ENCODE assay signal across 8 cellular contexts in genomic region chr12:49322708-49323523, GRCh38. TPM values are rescaled to one million over a fixed set of nuclear protein-coding genes. Genes with fewer than 3 reads are reported as not detected.
DNase-seq lines count a peak whose midpoint lies in the region; ATAC-seq, FAIRE-seq and TF ChIP-seq lines count a peak whose summit lies in the region.

Gene TROAP (plus strand): TSS chr12:49323255. CDS start chr12:49323609, 354 bp downstream.

- H2BK15ac ChIP-seq in H1 (ENCODE audit: low read length) (0 out of 2 replicates have a peak within 1 kb of the TSS, but pooled peaks have one; percentile 2), mesenchymal stem cell (ENCODE audit: low read depth, poor library complexity, severe bottlenecking) (peak within 1 kb of the TSS; percentile 62)

- H3K79me1 ChIP-seq in H1 (ENCODE audit: low read depth, low read length) (no peaks in the 10 kb centered on the region; the same call in 1 of the 2 replicates), mesenchymal stem cell (replicated peaks; ENCODE audit: low read length, poor library complexity, severe bottlenecking) (peaks cover 23% of the 10 kb centered on the region)

- no peak within 1 kb of the TSS for H3K14ac ChIP-seq in H1 (ENCODE audit: insufficient read length)
- H3K14ac ChIP-seq in mesenchymal stem cell (ENCODE audit: low read length in 2 of 2): no peak within 1 kb of the TSS

- no peak for TF ChIP-seq EP300 in H1 (IDR thresholded peaks at IDR 0.05; ENCODE audit: borderline replicate concordance in 1 of 2, low read depth in 2 of 2, low read length in 2 of 2)

- H3K36me3 Mint-ChIP-seq in Caco-2 (ENCODE audit: insufficient read depth, unreplicated experiment): peaks cover 36% of the 10 kb centered on the region

- peak within 1 kb of the TSS; percentile 72 for H4K5ac ChIP-seq in H1 (ENCODE audit: insufficient read length, low read depth, low read length)

- peaks cover 6% of the 10 kb centered on the region for H3K4me1 Mint-ChIP-seq in Caco-2 (ENCODE audit: low read depth, unreplicated experiment)

- H2BK12ac ChIP-seq in H1 (ENCODE audit: low read depth, low read length): no peak within 1 kb of the TSS
- no peak within 1 kb of the TSS for H2BK12ac ChIP-seq in mesenchymal stem cell (ENCODE audit: low read length in 2 of 2)

- intact Hi-C loops in Caco-2 (cut with micrococcal nuclease; ENCODE audit: unreplicated experiment): loop anchor here (2.0 kb wide), 2 partner anchors 26 to 34 kb away; no protein-coding TSS in a partner anchor

- POLR2A ChIA-PET in Caco-2 (lab: Charles Lee): interaction anchor here (0.5 to 2.1 kb wide), 27 partner anchors 9 to 1309 kb away, joined by 3 to 31 read pairs (median 4); partner anchors contain the start of genes DNAJC22, PRPF40B, SPATS2 and TMBIM6
- POLR2A ChIA-PET in activated CD8-positive, alpha-beta memory T cell treated with anti-CD3 and anti-CD28 coated beads for 36 hours (lab: Charles Lee): interaction anchor here (0.8 to 1.6 kb wide), 4 partner anchors 20 to 398 kb away, joined by 3 to 6 read pairs (median 4); partner anchors contain the start of genes FKBP11 and SPATS2
- POLR2A ChIA-PET in H1 (lab: Charles Lee; ENCODE audit: partially characterized antibody): interaction anchor here (0.6 to 4.6 kb wide), 14 partner anchors 11 to 1100 kb away, joined by 3 to 37 read pairs (median 4); partner anchors contain the start of genes DNAJC22, PRKAG1 and PRPH

- peak within 1 kb of the TSS; percentile 89 for H3K56ac ChIP-seq in H1 (replicated peaks; ENCODE audit: insufficient read length, low read depth, low read length)

- no peaks in the 10 kb centered on the region for H4K20me1 ChIP-seq in H1 (replicated peaks in 1 of 2; ENCODE audit: control insufficient read depth in 1 of 2, insufficient read depth in 2 of 2, low read length in 2 of 2)

- H3K4me3 ChIP-seq in Caco-2 (ENCODE audit: low read depth, low read length): peak within 1 kb of the TSS; percentile 89
- peak within 1 kb of the TSS; percentile 87 to 96 (median 90) for H3K4me3 ChIP-seq in H1 (ENCODE audit: extremely low read depth in 1 of 4, insufficient read depth in 2 of 4, low read depth in 3 of 4, low read length in 4 of 4)
- peak within 1 kb of the TSS; percentile 70 to 90 for H3K4me3 ChIP-seq in mesenchymal stem cell (ENCODE audit: insufficient read depth in 1 of 2, low read depth in 1 of 2, low read length in 2 of 2)

- peaks cover 0 to 6% of the 10 kb centered on the region in 2 experiments; a peak in 1 of 4 replicates for H3K79me2 ChIP-seq in H1 (ENCODE audit: control insufficient read depth in 1 of 2, insufficient read depth in 2 of 2, low read length in 2 of 2)

- H3K36me3 ChIP-seq in Caco-2 (ENCODE audit: control insufficient read depth, insufficient read depth, low read length) (peaks cover 2% of the 10 kb centered on the region; the same call in 1 of the 2 replicates), H1 (ENCODE audit: control insufficient read depth in 2 of 4, insufficient read depth in 4 of 4, low read length in 3 of 4) (peaks cover 0 to 21% (median 10%) of the 10 kb centered on the region in 4 experiments; a peak in 6 of 8 replicates), mesenchymal stem cell (ENCODE audit: control insufficient read depth in 1 of 2, insufficient read depth in 2 of 2, low read depth in 1 of 2, low read length in 2 of 2) (peaks cover 3 to 8% of the 10 kb centered on the region in 2 experiments)

- H3K4me2 ChIP-seq in H1 (ENCODE audit: insufficient read depth in 1 of 2, low read depth in 2 of 2, low read length in 2 of 2) (peak within 1 kb of the TSS; percentile 98 to 100), mesenchymal stem cell (ENCODE audit: low read length, poor library complexity, severe bottlenecking) (peak within 1 kb of the TSS; percentile 99)

- peak; percentile 98 for ATAC-seq in GM21381 (IDR thresholded peaks at IDR 0.05; ENCODE audit: unreplicated experiment)

- H3K9me3 ChIP-seq in Caco-2 (no peaks in the 10 kb centered on the region), H1 (ENCODE audit: insufficient read depth in 2 of 2, low read depth in 1 of 2, low read length in 1 of 2) (no peaks in the 10 kb centered on the region), mesenchymal stem cell (ENCODE audit: control insufficient read depth, low read length) (no peaks in the 10 kb centered on the region)

- H3K27ac ChIP-seq in H1 (ENCODE audit: low read depth, low read length) (peak within 1 kb of the TSS; percentile 66), mesenchymal stem cell (ENCODE audit: low read length, poor library complexity, severe bottlenecking) (peak within 1 kb of the TSS; percentile 34)

- H3K27me3 ChIP-seq in Caco-2 (replicated peaks; ENCODE audit: control insufficient read depth, insufficient read depth, low read length): no peaks in the 10 kb centered on the region
- no peaks in the 10 kb centered on the region for H3K27me3 ChIP-seq in H1 (replicated peaks in 1 of 4; ENCODE audit: control insufficient read depth in 3 of 4, extremely low read depth in 1 of 4, insufficient read depth in 3 of 4, low read length in 3 of 4)
- no peaks in the 10 kb centered on the region for H3K27me3 ChIP-seq in mesenchymal stem cell (ENCODE audit: control insufficient read depth in 1 of 2, insufficient read depth in 1 of 2, low read length in 2 of 2)

- FAIRE-seq in HTR-8/SVneo (lab: Jason Lieb, UNC): peak; percentile 79
- FAIRE-seq in H1 (lab: Jason Lieb, UNC): peak; percentile 71

- H3K23me2 ChIP-seq in H1 (ENCODE audit: low read depth, low read length): peaks cover 7% of the 10 kb centered on the region; the same call in 1 of the 2 replicates

- peak within 1 kb of the TSS; percentile 99 for H3K4me3 Mint-ChIP-seq in Caco-2 (ENCODE audit: unreplicated experiment)

- no peaks in the 10 kb centered on the region for H3K9me3 Mint-ChIP-seq in Caco-2 (ENCODE audit: unreplicated experiment)

- H3K9ac ChIP-seq in H1 (replicated peaks in 1 of 4; ENCODE audit: extremely low read depth in 1 of 4, low read depth in 3 of 4, low read length in 3 of 4) (peak within 1 kb of the TSS; percentile 76 to 94 (median 82)), mesenchymal stem cell (ENCODE audit: low read length) (peak within 1 kb of the TSS; percentile 92)

- H2BK5ac ChIP-seq in H1 (ENCODE audit: low read depth, low read length) (peak within 1 kb of the TSS; percentile 18; the same call in 1 of the 2 replicates), mesenchymal stem cell (ENCODE audit: low read depth, low read length, poor library complexity, severe bottlenecking) (no peak within 1 kb of the TSS)

- H2AK5ac ChIP-seq in H1 (ENCODE audit: low read depth, low read length) (no peak within 1 kb of the TSS), mesenchymal stem cell (ENCODE audit: low read length, severe bottlenecking) (no peak within 1 kb of the TSS)

- H2BK20ac ChIP-seq in H1 (ENCODE audit: low read length): no peak within 1 kb of the TSS

- no peak for TF ChIP-seq RAD21 in H1 (IDR thresholded peaks at IDR 0.05 in 1 of 2, conservative IDR thresholded peaks at IDR 0.05 in 1 of 2; ENCODE audit: low read depth in 2 of 2, low read length in 2 of 2)

- H4K8ac ChIP-seq in H1 (ENCODE audit: extremely low read depth, insufficient read depth, low read length) (peak within 1 kb of the TSS; percentile 91), mesenchymal stem cell (ENCODE audit: low read length) (peak within 1 kb of the TSS; percentile 86)

- no peak within 1 kb of the TSS for H2BK120ac ChIP-seq in H1 (replicated peaks; ENCODE audit: low read depth, low read length)
- no peak within 1 kb of the TSS for H2BK120ac ChIP-seq in mesenchymal stem cell (ENCODE audit: low read depth, low read length)

- 0% methylated on average over 61 of the region's 65 CpGs; no CpG with 5 or more reads in 1 of the 2 experiments for WGBS in H1 (ENCODE audit: extremely low coverage in 1 of 2, insufficient coverage in 1 of 2, insufficient read length in 1 of 2, insufficient replicate concordance in 2 of 2, low coverage in 1 of 2, low lambda C conversion rate in 2 of 2, missing lambda C conversion rate in 1 of 2), 2 experiments
- WGBS in mesenchymal stem cell: under 1% methylated on average over 57 of the region's 65 CpGs

- no peaks in the 10 kb centered on the region for H3K27me3 Mint-ChIP-seq in Caco-2 (ENCODE audit: insufficient read depth, unreplicated experiment)

- peaks cover 10% of the 10 kb centered on the region; the same call in 1 of the 2 replicates for H3K4me1 ChIP-seq in Caco-2
- peaks cover 4 to 13% (median 6%) of the 10 kb centered on the region in 4 experiments; a peak in 6 of 7 replicates for H3K4me1 ChIP-seq in H1 (replicated peaks in 1 of 4; ENCODE audit: control insufficient read depth in 3 of 4, insufficient read depth in 4 of 4, low read length in 3 of 4)
- peaks cover 13% of the 10 kb centered on the region for H3K4me1 ChIP-seq in mesenchymal stem cell (ENCODE audit: control insufficient read depth, insufficient read depth, low read depth, low read length)

- BruUV-seq in Caco-2 (replicated peaks; lab: Mats Ljungman, UMichigan): no TSS peak

- DNase-seq in Caco-2: peak; percentile 99 to 100
- peak; percentile 98 for DNase-seq in HTR-8/SVneo (ENCODE audit: insufficient read length, low spot score)
- DNase-seq in NOMO-1 treated with DMSO at 0.1 percent for 48 hours (lab: John Stamatoyannopoulos, UW; ENCODE audit: unreplicated experiment): peak; percentile 99
- DNase-seq in H1 (ENCODE audit: low read depth in 1 of 2, low spot score in 2 of 2): peak; percentile 94 to 95
- peak; percentile 99 for DNase-seq in mesenchymal stem cell
- DNase-seq in stimulated activated CD8-positive, alpha-beta memory T cell treated with anti-CD3 and anti-CD28 coated beads, Interleukin-12 subunit alpha, Interleukin-12 subunit beta, amount 100 ng/mL, for 24 hours (ENCODE audit: extremely low read depth): peak; percentile 87

- H3K27ac Mint-ChIP-seq in Caco-2 (ENCODE audit: unreplicated experiment): peak within 1 kb of the TSS; percentile 98

- H2AFZ ChIP-seq in H1 (ENCODE audit: low read length) (peak within 1 kb of the TSS; percentile 95), mesenchymal stem cell (ENCODE audit: low read depth, low read length) (peak within 1 kb of the TSS; percentile 93)

- TF ChIP-seq CTCF in Caco-2 (IDR thresholded peaks at IDR 0.05; ENCODE audit: insufficient read depth in 1 of 2, low read depth in 1 of 2, low read length in 1 of 2, severe bottlenecking in 1 of 2, unreplicated experiment in 1 of 2) (no peak), H1 (IDR thresholded peaks at IDR 0.05; ENCODE audit: control extremely low read depth in 1 of 3, insufficient read depth in 1 of 3, low read depth in 1 of 3, low read length in 3 of 3) (no peak)

- peak in 1 of 2 experiments; percentile 70; a peak in 2 of 3 replicates for TF ChIP-seq POLR2A in H1 (IDR thresholded peaks at IDR 0.05; ENCODE audit: control extremely low read depth in 1 of 2, low read depth in 2 of 2, low read length in 2 of 2)

- CTCF ChIA-PET in Caco-2 (lab: Charles Lee) (interaction anchor here (0.6 to 4.2 kb wide), 19 partner anchors 9 to 418 kb away, joined by 3 to 72 read pairs (median 6); partner anchors contain the start of genes C1QL4, DNAJC22, SPATS2 and TMBIM6), H1 (lab: Charles Lee; ENCODE audit: partially characterized antibody) (interaction anchor here (1.0 to 9.2 kb wide), 9 partner anchors 9 to 35 kb away, joined by 3 to 76 read pairs (median 9); partner anchors contain the start of genes DNAJC22 and PRPH)
- CTCF ChIA-PET in activated CD8-positive, alpha-beta memory T cell treated with anti-CD3 and anti-CD28 coated beads for 36 hours (lab: Charles Lee): interaction anchor here (1.0 to 4.2 kb wide), 6 partner anchors 9 to 35 kb away, joined by 3 to 17 read pairs (median 8); partner anchors contain the start of genes DNAJC22 and PRPH

- H3K23ac ChIP-seq in H1 (ENCODE audit: insufficient read length) (no peak within 1 kb of the TSS), mesenchymal stem cell (ENCODE audit: low read length in 2 of 2) (no peak within 1 kb of the TSS)

- H4K91ac ChIP-seq in H1 (replicated peaks; ENCODE audit: insufficient read length, low read length): peak within 1 kb of the TSS; percentile 39
- peak within 1 kb of the TSS; percentile 36 for H4K91ac ChIP-seq in mesenchymal stem cell (ENCODE audit: low read length)

- H3K4ac ChIP-seq in H1 (replicated peaks; ENCODE audit: insufficient read length, low read depth, low read length) (no peak within 1 kb of the TSS), mesenchymal stem cell (ENCODE audit: low read depth in 1 of 2, low read length in 2 of 2) (peak within 1 kb of the TSS in 1 of 2 experiments; percentile 53)

- peak within 1 kb of the TSS; percentile 48 for H3K18ac ChIP-seq in H1 (ENCODE audit: extremely low read depth, low read length)
- H3K18ac ChIP-seq in mesenchymal stem cell (ENCODE audit: low read depth in 1 of 2, low read length in 2 of 2): peak within 1 kb of the TSS in 1 of 2 experiments; percentile 93

RNA-seq across cellular contexts. Expression of gene TROAP, which starts in this region (rescaled TPM):
- 134 and 135 TPM in 2 replicates for total RNA-seq in Caco-2 (2022)
- total RNA-seq in activated CD8-positive, alpha-beta memory T cell treated with anti-CD3 and anti-CD28 coated beads for 36 hours: 10 to 100 TPM; 42.7 to 44.4 TPM
- 52.0 and 54.0 TPM in 2 replicates for total RNA-seq in H1 (2021; fragmentation: NEBNext Ultra II Directional; extraction: Animal tissue kit (Norgen Biotek cat#: 25700))
- 36.7 and 54.7 TPM in 2 replicates for polyA plus RNA-seq in H1 (2011; rRNA removed)
- 46.2 TPM for polyA plus RNA-seq in H1 (2011; cell fraction: cytosol; rRNA removed)
- 206 TPM for polyA plus RNA-seq in H1 (2011; cell fraction: nucleus; rRNA removed)
- polyA plus RNA-seq in H1 (2012, experiment 1 of 2): 52.5 to 76.4 TPM (median 67.7 TPM) in 4 replicates
- 60.0 TPM for polyA plus RNA-seq in H1 (2012, experiment 2 of 2)
- 69.0 TPM for polyA plus RNA-seq in H1 (2013, experiment 1 of 2)
- polyA plus RNA-seq in H1 (2013, experiment 2 of 2): 61.6 TPM
- polyA minus RNA-seq in H1 (2011; rRNA and poly(A)+ RNA removed): 32.9 and 39.5 TPM in 2 replicates
- 31.2 TPM for polyA minus RNA-seq in H1 (2011; cell fraction: cytosol; rRNA and poly(A)+ RNA removed)
- 58.6 TPM for polyA minus RNA-seq in H1 (2011; cell fraction: nucleus; rRNA and poly(A)+ RNA removed)
- 7.5 TPM for polyA plus RNA-seq in mesenchymal stem cell (2013, experiment 1 of 2)
- 6.9 TPM for polyA plus RNA-seq in mesenchymal stem cell (2013, experiment 2 of 2)

Comparison
In these comparisons a context has a peak if more than half of its experiments do, and no peak if none do; other contexts are left out.
1. Peak in every context shown above with its lines: DNase-seq, ATAC-seq, H3K4me3 ChIP-seq and H3K27ac ChIP-seq.